8 cellular contexts compared by ENCODE assay signal in genomic region chr22:45096256-45096907, GRCh38.
DNase-seq lines count a peak whose midpoint lies in the region; ATAC-seq and TF ChIP-seq lines count a peak whose summit lies in the region.

No MANE protein-coding gene starts in this region.

- H3K9ac ChIP-seq in Karpas-422 (ENCODE audit: low read length), result no peak overlapping the region

- peak; percentile 65 for DNase-seq in Daoy (ENCODE audit: low read depth)
- peak; percentile 87 for DNase-seq in Karpas-422
- DNase-seq in SHP77 treated with DMSO at 0.1 percent for 48 hours (lab: John Stamatoyannopoulos, UW), result peak; percentile 24
- DNase-seq in activated naive CD8-positive, alpha-beta T cell treated with anti-CD3 and anti-CD28 coated beads, Interleukin-2, amount 50 U/mL, for 24 hours, result peak; percentile 52
- peak; percentile 66 for DNase-seq in right atrium auricular region (ENCODE audit: low spot score)
- peak; percentile 69 for DNase-seq in sciatic nerve (ENCODE audit: low spot score)

- no peak overlapping the region for H3K27ac Mint-ChIP-seq in activated naive CD8-positive, alpha-beta T cell treated with anti-CD3 and anti-CD28 coated beads, Interleukin-2, amount 50 U/mL, for 24 hours

- H3K36me3 Mint-ChIP-seq in activated naive CD8-positive, alpha-beta T cell treated with anti-CD3 and anti-CD28 coated beads, Interleukin-2, amount 50 U/mL, for 24 hours (ENCODE audit: low read depth), result no peaks in the 10 kb centered on the region

- H3K4me1 Mint-ChIP-seq in activated naive CD8-positive, alpha-beta T cell treated with anti-CD3 and anti-CD28 coated beads, Interleukin-2, amount 50 U/mL, for 24 hours, result no peaks in the 10 kb centered on the region

- no peaks in the 10 kb centered on the region for H3K36me3 ChIP-seq in Karpas-422 (ENCODE audit: insufficient read depth, low read length)
- no peaks in the 10 kb centered on the region for H3K36me3 ChIP-seq in right atrium auricular region

- no peaks in the 10 kb centered on the region for H3K9me3 Mint-ChIP-seq in activated naive CD8-positive, alpha-beta T cell treated with anti-CD3 and anti-CD28 coated beads, Interleukin-2, amount 50 U/mL, for 24 hours

- H3K27ac ChIP-seq in Karpas-422 (ENCODE audit: low read length), result no peak overlapping the region
- no peak overlapping the region for H3K27ac ChIP-seq in right atrium auricular region

- ATAC-seq in activated naive CD8-positive, alpha-beta T cell treated with anti-CD3 and anti-CD28 coated beads, Interleukin-2, amount 50 U/mL, for 24 hours, result peak; percentile 60
- peak; percentile 75 for ATAC-seq in sciatic nerve
- ATAC-seq in GM21526 (IDR thresholded peaks at IDR 0.05; ENCODE audit: low FRiP score, unreplicated experiment), result no peak
- ATAC-seq in GM18505 (IDR thresholded peaks at IDR 0.05; ENCODE audit: unreplicated experiment), result no peak

- H3K9me2 ChIP-seq in Karpas-422 (replicated peaks; ENCODE audit: insufficient read depth, low read length), result no peaks in the 10 kb centered on the region

- TF ChIP-seq POLR2A in GM18505 (IDR thresholded peaks at IDR 0.05; ENCODE audit: borderline replicate concordance, extremely low read depth, insufficient read depth, insufficient read length), result no peak

- H3K9me3 ChIP-seq in Karpas-422 (ENCODE audit: low read length) (no peaks in the 10 kb centered on the region), right atrium auricular region (no peaks in the 10 kb centered on the region)

- H3K4me1 ChIP-seq in Karpas-422 (ENCODE audit: low read length) (no peaks in the 10 kb centered on the region), right atrium auricular region (no peaks in the 10 kb centered on the region)

- H3K79me2 ChIP-seq in Karpas-422 (ENCODE audit: low read length), result no peaks in the 10 kb centered on the region

- H3K4me3 ChIP-seq in Karpas-422 (ENCODE audit: low read length) (no peak overlapping the region), right atrium auricular region (no peak overlapping the region)

- no peak overlapping the region for H3K4me2 ChIP-seq in Karpas-422 (ENCODE audit: low read depth, low read length, poor library complexity, severe bottlenecking)

- TF ChIP-seq CTCF in right atrium auricular region (IDR thresholded peaks at IDR 0.05), result peak; percentile 71 to 75

- H3K27me3 ChIP-seq in Karpas-422 (ENCODE audit: low read length), result no peaks in the 10 kb centered on the region
- no peaks in the 10 kb centered on the region for H3K27me3 ChIP-seq in right atrium auricular region

- H2AFZ ChIP-seq in Karpas-422 (ENCODE audit: low read length), result no peak overlapping the region

- H3K4me3 Mint-ChIP-seq in activated naive CD8-positive, alpha-beta T cell treated with anti-CD3 and anti-CD28 coated beads, Interleukin-2, amount 50 U/mL, for 24 hours, result no peak overlapping the region

- no peaks in the 10 kb centered on the region for H4K20me1 ChIP-seq in Karpas-422 (ENCODE audit: insufficient read depth, low read depth, low read length)

- intact Hi-C loops in sciatic nerve (cut with DNase I), result no loop called here

- H3K27me3 Mint-ChIP-seq in activated naive CD8-positive, alpha-beta T cell treated with anti-CD3 and anti-CD28 coated beads, Interleukin-2, amount 50 U/mL, for 24 hours, result peaks cover 25% of the 10 kb centered on the region

Comparison
In these comparisons a context has a peak if more than half of its experiments do, and no peak if none do; other contexts are left out.
1. DNase-seq: peak in every context shown above with its lines; median percentile 87 in Karpas-422; 69 in sciatic nerve; 66 in right atrium auricular region; 65 in Daoy; 52 in activated naive CD8-positive, alpha-beta T cell treated with anti-CD3 and anti-CD28 coated beads, Interleukin-2, amount 50 U/mL, for 24 hours; 24 in SHP77 treated with DMSO at 0.1 percent for 48 hours.
2. ATAC-seq: peak in activated naive CD8-positive, alpha-beta T cell treated with anti-CD3 and anti-CD28 coated beads, Interleukin-2, amount 50 U/mL, for 24 hours (single experiment) and sciatic nerve (single experiment); none in GM21526 (single experiment) and GM18505 (single experiment).